27 cellular contexts compared by ENCODE assay signal in genomic region chr20:61055642-61056041, GRCh38.
"Had no signal": no experiment of that assay in that cellular context is flagged by ENCODE, and none has a peak within 500 bp of the region (broad histone marks: within the 10 kb centered on the region; RNA-seq: fewer than 3 reads in every experiment).

No MANE protein-coding gene starts in this region.

- FAIRE-seq: islet of Langerhans, urothelium cell line had no signal

- DNase-seq: dorsolateral prefrontal cortex; effector CD8-positive, alpha-beta T cell; endodermal cell; foreskin keratinocyte; heart right ventricle; hippocampal formation; kidney glomerular epithelial cell; natural killer cell; occipital lobe; ovary; posterior cingulate gyrus; right lobe of liver; stimulated activated CD4-positive, alpha-beta T cell treated with anti-CD3 and anti-CD28 coated beads, Interleukin-2, amount 100 ng/mL, for 24 hours; stimulated activated CD4-positive, alpha-beta T cell treated with anti-CD3 and anti-CD28 coated beads, Interleukin-4, amount 100 ng/mL, for 24 hours; stimulated activated naive CD4-positive, alpha-beta T cell treated with Interleukin-2 at 50 U/mL for 16 hours; stomach; thyroid gland had no signal

- H3K27ac ChIP-seq: dorsolateral prefrontal cortex, epithelial cell of prostate, foreskin keratinocyte, gastroesophageal sphincter, heart right ventricle, ovary, right lobe of liver, thyroid gland, upper lobe of left lung had no signal

- ATAC-seq: esophagus mucosa; foreskin keratinocyte; gastroesophageal sphincter; left colon; natural killer cell; right lobe of liver; stimulated activated effector memory CD8-positive, alpha-beta T cell treated with anti-CD3 and anti-CD28 coated beads, Interleukin-12 subunit alpha, Interleukin-12 subunit beta, amount 100 ng/mL, for 72 hours had no signal

- H3K9me3 ChIP-seq: gastroesophageal sphincter, heart right ventricle, ovary, right lobe of liver, stomach, thyroid gland, upper lobe of left lung had no signal

- H3K36me3 Mint-ChIP-seq: memory B cell; natural killer cell; stimulated activated effector memory CD8-positive, alpha-beta T cell treated with anti-CD3 and anti-CD28 coated beads, Interleukin-12 subunit alpha, Interleukin-12 subunit beta, amount 100 ng/mL, for 72 hours had no signal

- H3K27ac Mint-ChIP-seq: endodermal cell; memory B cell; natural killer cell; stimulated activated effector memory CD8-positive, alpha-beta T cell treated with anti-CD3 and anti-CD28 coated beads, Interleukin-12 subunit alpha, Interleukin-12 subunit beta, amount 100 ng/mL, for 72 hours had no signal

- H3K4me1 ChIP-seq: foreskin keratinocyte, heart right ventricle, right lobe of liver, stomach, thyroid gland, upper lobe of left lung had no signal

- H3K4me3 Mint-ChIP-seq: endodermal cell; memory B cell; natural killer cell; stimulated activated effector memory CD8-positive, alpha-beta T cell treated with anti-CD3 and anti-CD28 coated beads, Interleukin-12 subunit alpha, Interleukin-12 subunit beta, amount 100 ng/mL, for 72 hours had no signal

- H3K27me3 ChIP-seq: foreskin keratinocyte, ovary, right lobe of liver, thyroid gland, upper lobe of left lung had no signal

- H3K36me3 ChIP-seq: gastroesophageal sphincter, heart right ventricle, ovary, right lobe of liver, stomach, thyroid gland, upper lobe of left lung had no signal

- H3K9me3 Mint-ChIP-seq: natural killer cell; stimulated activated effector memory CD8-positive, alpha-beta T cell treated with anti-CD3 and anti-CD28 coated beads, Interleukin-12 subunit alpha, Interleukin-12 subunit beta, amount 100 ng/mL, for 72 hours had no signal

- H3K4me1 Mint-ChIP-seq: endodermal cell; memory B cell; natural killer cell; stimulated activated effector memory CD8-positive, alpha-beta T cell treated with anti-CD3 and anti-CD28 coated beads, Interleukin-12 subunit alpha, Interleukin-12 subunit beta, amount 100 ng/mL, for 72 hours had no signal

- H3K27me3 Mint-ChIP-seq: memory B cell had no signal

- H3K4me3 ChIP-seq: dorsolateral prefrontal cortex, gastroesophageal sphincter, heart right ventricle, lung, ovary, right lobe of liver, stomach, thyroid gland, upper lobe of left lung had no signal
